ENCODE assay signal across 8 cellular contexts in the genomic region with DNA sequence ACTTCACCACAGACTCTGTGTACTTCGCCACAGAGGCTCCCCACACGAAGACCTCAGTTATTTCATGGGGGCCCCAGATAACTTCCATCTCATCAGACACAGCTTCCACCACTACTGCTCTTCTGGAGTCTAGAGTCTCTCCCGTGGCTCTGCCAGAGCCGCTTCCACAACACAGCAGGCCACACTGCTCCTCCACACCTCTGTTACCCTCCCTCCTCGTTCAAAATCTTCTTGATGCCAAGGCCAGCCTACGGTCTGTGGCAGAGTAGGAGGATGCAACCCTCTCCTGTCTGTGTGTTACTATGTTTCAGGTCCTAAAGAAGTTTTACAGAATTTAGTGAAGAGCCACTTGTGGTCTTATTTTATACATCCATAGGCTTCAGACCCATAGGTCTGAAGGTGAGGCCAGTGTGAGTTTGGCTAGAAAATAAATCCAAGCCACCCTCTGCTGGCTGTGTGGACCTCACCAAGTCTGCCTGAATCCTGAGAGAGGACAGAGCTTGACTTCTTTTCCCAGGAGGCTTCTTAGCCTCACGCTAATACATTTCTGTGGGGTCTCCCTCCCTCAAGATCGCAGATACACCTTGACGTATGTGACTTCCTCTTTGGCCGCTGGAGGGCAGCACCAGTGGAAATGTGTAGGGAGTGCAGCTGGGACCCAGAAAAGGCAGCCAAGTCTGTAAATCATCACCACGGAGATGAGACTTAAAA.
DNase-seq lines count a peak whose midpoint lies in the region; ATAC-seq, FAIRE-seq and TF ChIP-seq lines count a peak whose summit lies in the region.

No MANE protein-coding gene starts in this region.

- CTCF ChIA-PET in activated CD4-positive, alpha-beta T cell treated with anti-CD3 and anti-CD28 coated beads for 36 hours (lab: Charles Lee) = interaction anchor here (0.6 to 1.8 kb wide), 11 partner anchors 11 to 563 kb away, joined by 3 to 14 read pairs (median 3); no protein-coding TSS in a partner anchor

- peak; percentile 73 for DNase-seq in activated CD4-positive, alpha-beta T cell treated with anti-CD3 and anti-CD28 coated beads for 36 hours
- DNase-seq in activated CD4-positive, alpha-beta T cell treated with anti-CD3 and anti-CD28 coated beads for 1 hour = no peak
- DNase-seq in HK-2 (ENCODE audit: unreplicated experiment) (peak; percentile 71), fibroblast of lung (ENCODE audit: low read depth in 2 of 2) (peak in 1 of 2 donors; percentile 23), small intestine (peak; percentile 27), MV-4-11 (lab: John Stamatoyannopoulos, UW) (no peak)
- DNase-seq in T-helper 2 cell treated with Interferon-gamma antibody and Interleukin-4, amounts not matched to agents 5 μg/mL and 100 μg/mL, for 36 hours (ENCODE audit: low spot score) = peak; percentile 11

- H3K27me3 ChIP-seq in fibroblast of lung (ENCODE audit: control insufficient read depth, insufficient read depth, low read length) (no peaks in the 10 kb centered on the region), small intestine (ENCODE audit: control insufficient read depth in 2 of 2, insufficient read depth in 2 of 2, low read length in 2 of 2) (no peaks in the 10 kb centered on the region)

- FAIRE-seq in small intestine (lab: Jason Lieb, UNC) = no peak

- H3K36me3 ChIP-seq in fibroblast of lung (ENCODE audit: control insufficient read depth, insufficient read depth, low read length) = no peaks in the 10 kb centered on the region
- no peaks in the 10 kb centered on the region for H3K36me3 ChIP-seq in small intestine (ENCODE audit: control insufficient read depth in 2 of 2, insufficient read depth in 2 of 2, low read length in 2 of 2)

- H3K4me1 ChIP-seq in fibroblast of lung (ENCODE audit: control insufficient read depth, extremely low read depth, insufficient read depth, low read length) (no peaks in the 10 kb centered on the region), small intestine (ENCODE audit: control insufficient read depth in 2 of 2, insufficient read depth in 1 of 2, low read depth in 1 of 2, low read length in 1 of 2) (no peaks in the 10 kb centered on the region)

- no peaks in the 10 kb centered on the region for H4K20me1 ChIP-seq in fibroblast of lung (ENCODE audit: control insufficient read depth, extremely low read depth, insufficient read depth, low read length)

- H3K4me1 Mint-ChIP-seq in activated CD4-positive, alpha-beta T cell treated with anti-CD3 and anti-CD28 coated beads for 36 hours = no peaks in the 10 kb centered on the region
- no peaks in the 10 kb centered on the region for H3K4me1 Mint-ChIP-seq in T-helper 2 cell treated with Interferon-gamma antibody and Interleukin-4, amounts not matched to agents 5 μg/mL and 100 μg/mL, for 36 hours (ENCODE audit: low read depth)

- H2AFZ ChIP-seq in fibroblast of lung (ENCODE audit: low read length) = no peak overlapping the region

- intact Hi-C loops in activated CD4-positive, alpha-beta T cell treated with anti-CD3 and anti-CD28 coated beads for 36 hours (cut with DNase I, micrococcal nuclease) = loop anchor here in 1 of 2 experiments (1.0 kb wide), 1 partner anchor 91 kb away; no protein-coding TSS in a partner anchor

- peaks cover 3% of the 10 kb centered on the region for H3K27me3 Mint-ChIP-seq in activated CD4-positive, alpha-beta T cell treated with anti-CD3 and anti-CD28 coated beads for 36 hours
- H3K27me3 Mint-ChIP-seq in T-helper 2 cell treated with Interferon-gamma antibody and Interleukin-4, amounts not matched to agents 5 μg/mL and 100 μg/mL, for 36 hours (ENCODE audit: low read depth) = peaks cover 12% of the 10 kb centered on the region

- H3K9me3 ChIP-seq in fibroblast of lung (ENCODE audit: control insufficient read depth, insufficient read depth, low read depth, low read length) (no peaks in the 10 kb centered on the region), small intestine (ENCODE audit: control insufficient read depth, low read depth) (no peaks in the 10 kb centered on the region)

- peak; percentile 38 to 40 for TF ChIP-seq CTCF in fibroblast of lung (conservative IDR thresholded peaks at IDR 0.05 in 1 of 2, IDR thresholded peaks at IDR 0.05 in 1 of 2; ENCODE audit: low read depth in 1 of 2, low read length in 2 of 2)

- H3K4me3 ChIP-seq in fibroblast of lung (replicated peaks in 1 of 4; ENCODE audit: control extremely low read depth in 1 of 4, insufficient read depth in 1 of 4, low read depth in 3 of 4, low read length in 4 of 4) (no peak overlapping the region), small intestine (ENCODE audit: low read depth in 1 of 2, low read length in 2 of 2) (no peak overlapping the region)

- ATAC-seq in activated CD4-positive, alpha-beta T cell treated with anti-CD3 and anti-CD28 coated beads for 36 hours = peak; percentile 79
- ATAC-seq in GM21528 (IDR thresholded peaks at IDR 0.05; ENCODE audit: low FRiP score, unreplicated experiment) = peak; percentile 90

- 38 to 45% (median 42%) methylated on average over 11 of the region's 11 CpGs for WGBS in small intestine, 3 donors

- H3K79me2 ChIP-seq in fibroblast of lung (ENCODE audit: control insufficient read depth, insufficient read depth, low read length) = no peaks in the 10 kb centered on the region

- H3K4me3 Mint-ChIP-seq in activated CD4-positive, alpha-beta T cell treated with anti-CD3 and anti-CD28 coated beads for 36 hours = no peak overlapping the region
- no peak overlapping the region for H3K4me3 Mint-ChIP-seq in T-helper 2 cell treated with Interferon-gamma antibody and Interleukin-4, amounts not matched to agents 5 μg/mL and 100 μg/mL, for 36 hours

- H3K9me3 Mint-ChIP-seq in activated CD4-positive, alpha-beta T cell treated with anti-CD3 and anti-CD28 coated beads for 36 hours (ENCODE audit: low read depth) = no peaks in the 10 kb centered on the region
- H3K9me3 Mint-ChIP-seq in T-helper 2 cell treated with Interferon-gamma antibody and Interleukin-4, amounts not matched to agents 5 μg/mL and 100 μg/mL, for 36 hours = no peaks in the 10 kb centered on the region

- POLR2A ChIA-PET in activated CD4-positive, alpha-beta T cell treated with anti-CD3 and anti-CD28 coated beads for 36 hours (lab: Charles Lee) = no interaction called here

- H3K27ac ChIP-seq in fibroblast of lung (ENCODE audit: insufficient read depth, low read length) (no peak overlapping the region), small intestine (ENCODE audit: low read depth in 1 of 2, low read length in 1 of 2) (no peak overlapping the region)

- no peaks in the 10 kb centered on the region for H3K36me3 Mint-ChIP-seq in activated CD4-positive, alpha-beta T cell treated with anti-CD3 and anti-CD28 coated beads for 36 hours (ENCODE audit: low read depth)
- no peaks in the 10 kb centered on the region for H3K36me3 Mint-ChIP-seq in T-helper 2 cell treated with Interferon-gamma antibody and Interleukin-4, amounts not matched to agents 5 μg/mL and 100 μg/mL, for 36 hours (ENCODE audit: low read depth)

- no peak overlapping the region for H3K9ac ChIP-seq in fibroblast of lung (ENCODE audit: insufficient read depth, low read length)

- H3K27ac Mint-ChIP-seq in activated CD4-positive, alpha-beta T cell treated with anti-CD3 and anti-CD28 coated beads for 36 hours = no peak overlapping the region
- no peak overlapping the region for H3K27ac Mint-ChIP-seq in T-helper 2 cell treated with Interferon-gamma antibody and Interleukin-4, amounts not matched to agents 5 μg/mL and 100 μg/mL, for 36 hours

- no peak overlapping the region for H3K4me2 ChIP-seq in fibroblast of lung (ENCODE audit: extremely low read depth, insufficient read depth, low read length)

Comparison
In these comparisons a context has a peak if more than half of its experiments do, and no peak if none do; other contexts are left out.
1. DNase-seq: peak in activated CD4-positive, alpha-beta T cell treated with anti-CD3 and anti-CD28 coated beads for 36 hours (single experiment), HK-2 (single experiment), T-helper 2 cell treated with Interferon-gamma antibody and Interleukin-4, amounts not matched to agents 5 μg/mL and 100 μg/mL, for 36 hours (single experiment) and small intestine (single experiment); none in activated CD4-positive, alpha-beta T cell treated with anti-CD3 and anti-CD28 coated beads for 1 hour (single experiment) and MV-4-11 (single experiment).